8 cellular contexts compared by ENCODE assay signal in the genomic region with DNA sequence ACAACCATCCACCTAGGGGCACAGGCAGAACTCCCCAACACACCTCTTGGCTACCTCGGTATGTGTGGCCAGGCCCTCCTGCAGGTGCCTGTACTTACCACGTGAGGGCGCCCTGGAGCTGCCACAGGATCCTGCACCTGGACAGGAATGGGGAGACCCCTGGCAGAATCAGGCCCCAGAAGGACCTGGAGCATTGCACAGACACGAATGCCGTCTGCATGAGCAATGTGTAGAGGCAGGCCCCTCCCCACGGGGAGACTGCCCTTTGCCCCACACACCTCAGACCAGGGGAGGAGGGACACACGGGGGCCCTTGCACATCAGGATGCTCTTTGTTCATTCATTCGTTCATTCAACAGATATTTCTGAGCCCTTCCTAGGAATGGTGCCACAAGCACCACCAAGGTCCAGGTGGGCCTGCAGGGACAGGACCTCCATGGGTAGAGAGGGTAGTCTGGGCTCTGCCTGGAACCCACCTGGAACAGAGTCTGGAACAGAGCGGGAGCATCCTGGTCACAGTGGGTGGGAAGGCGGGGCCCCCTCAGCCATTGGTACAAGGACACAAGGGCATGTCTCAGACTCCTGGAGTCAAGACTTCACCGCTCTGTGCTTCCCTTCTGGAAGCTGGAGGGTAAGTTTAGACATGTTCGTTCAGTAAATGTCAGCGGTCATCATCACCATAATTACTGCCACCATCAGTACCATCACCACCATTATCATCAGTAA. TPM values are rescaled to one million over a fixed set of nuclear protein-coding genes. Genes with fewer than 3 reads are reported as not detected.
DNase-seq lines count a peak whose midpoint lies in the region; ATAC-seq and TF ChIP-seq lines count a peak whose summit lies in the region.

No MANE protein-coding gene starts in this region.

- peaks cover 7% of the 10 kb centered on the region for H3K4me1 ChIP-seq in Panc1 (ENCODE audit: control insufficient read depth, insufficient read depth, low read length)
- no peaks in the 10 kb centered on the region for H3K4me1 ChIP-seq in right cardiac atrium (ENCODE audit: control insufficient read depth, insufficient read depth, low read length)

- no peak overlapping the region for H3K4me3 Mint-ChIP-seq in activated naive CD4-positive, alpha-beta T cell treated with anti-CD3 and anti-CD28 coated beads for 36 hours

- H3K4me1 Mint-ChIP-seq in activated naive CD4-positive, alpha-beta T cell treated with anti-CD3 and anti-CD28 coated beads for 36 hours (ENCODE audit: low read depth): peaks cover 4% of the 10 kb centered on the region

- BruUV-seq in Panc1 (replicated peaks; lab: Mats Ljungman, UMichigan): no TSS peak

- in situ Hi-C loops in Panc1 (cut with HindIII; ENCODE audit: low pct_unique_long_range_greater_than_20kb, low sequenced_read_pairs): no loop called here

- peaks cover 7% of the 10 kb centered on the region; the same call in 1 of the 2 replicates for H3K9me3 ChIP-seq in AG04450 (ENCODE audit: control insufficient read depth, insufficient read depth, low read length)
- no peaks in the 10 kb centered on the region for H3K9me3 ChIP-seq in Panc1 (ENCODE audit: control insufficient read depth, insufficient read depth, low read depth, low read length)
- H3K9me3 ChIP-seq in right cardiac atrium (ENCODE audit: control insufficient read depth, low read length): no peaks in the 10 kb centered on the region

- DNase-seq in AG04450 (ENCODE audit: low read depth, low spot score): no peak
- DNase-seq in Panc1 (ENCODE audit: low read depth, low spot score): peak; percentile 25
- peak; percentile 76 for DNase-seq in activated naive CD4-positive, alpha-beta T cell treated with anti-CD3 and anti-CD28 coated beads for 36 hours
- DNase-seq in right cardiac atrium: peak in 2 of 3 donors; percentile 8 to 51
- peak in 3 of 4 experiments; percentile 30 to 37 (median 32) for DNase-seq in stimulated activated CD4-positive, alpha-beta T cell treated with anti-CD3 and anti-CD28 coated beads, Interleukin-1b, Interleukin-23, amount 100 ng/mL, for 24 hours (ENCODE audit: low read depth in 4 of 4, low spot score in 1 of 4)

- 53% methylated on average over 13 of the region's 13 CpGs for WGBS in right cardiac atrium

- H3K4me3 ChIP-seq in AG04450 (ENCODE audit: low read depth, low read length): no peak overlapping the region
- H3K4me3 ChIP-seq in Panc1 (ENCODE audit: low read depth in 2 of 2, low read length in 2 of 2): no peak overlapping the region
- H3K4me3 ChIP-seq in right cardiac atrium (ENCODE audit: low read length): no peak overlapping the region

- peak; percentile 73 for TF ChIP-seq CTCF in AG04450 (IDR thresholded peaks at IDR 0.05; ENCODE audit: low read depth, low read length)
- TF ChIP-seq CTCF in GM12874 (IDR thresholded peaks at IDR 0.05; ENCODE audit: insufficient read depth, low read depth, low read length): peak; percentile 96
- peak; percentile 96 for TF ChIP-seq CTCF in Panc1 (IDR thresholded peaks at IDR 0.05)

- H3K27ac ChIP-seq in AG04450 (ENCODE audit: low read depth, low read length) (no peak overlapping the region), Panc1 (ENCODE audit: low read length) (no peak overlapping the region), right cardiac atrium (ENCODE audit: low read length) (no peak overlapping the region)

- POLR2A ChIA-PET in AG04450 (lab: Yijun Ruan, JAX): no interaction called here
- POLR2A ChIA-PET in Panc1 (lab: Charles Lee): no interaction called here

- H3K27me3 ChIP-seq in AG04450 (ENCODE audit: control insufficient read depth, insufficient read depth, low read length) (peaks cover 33% of the 10 kb centered on the region), Panc1 (ENCODE audit: control insufficient read depth, insufficient read depth, low read length) (no peaks in the 10 kb centered on the region), right cardiac atrium (ENCODE audit: control insufficient read depth, insufficient read depth) (no peaks in the 10 kb centered on the region)

- intact Hi-C loops in Panc1 (cut with micrococcal nuclease; ENCODE audit: unreplicated experiment) (no loop called here), right cardiac atrium (cut with DNase I) (loop anchor here in 3 of 4 donors (5.0 to 10.0 kb wide), 2 partner anchors 126 to 129 kb away; no protein-coding TSS in a partner anchor)
- intact Hi-C loops in activated naive CD4-positive, alpha-beta T cell treated with anti-CD3 and anti-CD28 coated beads for 36 hours (cut with micrococcal nuclease): no loop called here

- H3K27ac Mint-ChIP-seq in activated naive CD4-positive, alpha-beta T cell treated with anti-CD3 and anti-CD28 coated beads for 36 hours: no peak overlapping the region

- H3K27me3 Mint-ChIP-seq in activated naive CD4-positive, alpha-beta T cell treated with anti-CD3 and anti-CD28 coated beads for 36 hours (ENCODE audit: low read depth): peaks cover 8% of the 10 kb centered on the region

- peak; percentile 52; the same call in 1 of the 2 replicates for ATAC-seq in Panc1
- no peak for ATAC-seq in right cardiac atrium
- no peak for ATAC-seq in GM21447 (IDR thresholded peaks at IDR 0.05; ENCODE audit: unreplicated experiment)
- ATAC-seq in HG02981 (IDR thresholded peaks at IDR 0.05; ENCODE audit: unreplicated experiment): no peak

- CTCF ChIA-PET in AG04450 (lab: Charles Lee): interaction anchor here (1.1 to 1.6 kb wide), 2 partner anchors 31 to 107 kb away, joined by 3 to 5 read pairs; no protein-coding TSS in a partner anchor
- CTCF ChIA-PET in Panc1 (lab: Charles Lee): no interaction called here
- CTCF ChIA-PET in activated naive CD4-positive, alpha-beta T cell treated with anti-CD3 and anti-CD28 coated beads for 36 hours (lab: Charles Lee): interaction anchor here (0.6 to 1.2 kb wide), 7 partner anchors 10 to 194 kb away, joined by 3 read pairs; no protein-coding TSS in a partner anchor

- H3K36me3 ChIP-seq in Panc1 (ENCODE audit: control insufficient read depth, insufficient read depth, low read length): no peaks in the 10 kb centered on the region

- H3K36me3 Mint-ChIP-seq in activated naive CD4-positive, alpha-beta T cell treated with anti-CD3 and anti-CD28 coated beads for 36 hours (ENCODE audit: low read depth): no peaks in the 10 kb centered on the region

- no peaks in the 10 kb centered on the region for H3K9me3 Mint-ChIP-seq in activated naive CD4-positive, alpha-beta T cell treated with anti-CD3 and anti-CD28 coated beads for 36 hours

RNA-seq across cellular contexts. Expression of a gene that starts 32.3 kb away (rescaled TPM):
- polyA plus RNA-seq in AG04450 (2011; rRNA removed) (22.3 and 22.4 TPM in 2 replicates), right cardiac atrium (15.3 TPM)
- 21.9 and 25.5 TPM in 2 replicates for polyA minus RNA-seq in AG04450 (2011; rRNA and poly(A)+ RNA removed)
- total RNA-seq in Panc1 (2021; ENCODE audit: unreplicated experiment) (43.0 TPM), right cardiac atrium (10 to 100 TPM; 23.0 to 27.6 (median 25.2) TPM)
- 24.9 TPM for polyA plus RNA-seq in Panc1 (2012; ENCODE audit: insufficient read length)
- total RNA-seq in activated naive CD4-positive, alpha-beta T cell treated with anti-CD3 and anti-CD28 coated beads for 36 hours: 10 to 100 TPM; 27.6 to 27.8 TPM

RNA-seq across cellular contexts. Expression of a gene that starts 52.1 kb away (rescaled TPM):
- not detected in 2 replicates for polyA plus RNA-seq in AG04450 (2011; rRNA removed)
- polyA minus RNA-seq in AG04450 (2011; rRNA and poly(A)+ RNA removed): not detected in 2 replicates
- 9.0 TPM for total RNA-seq in Panc1 (2021; ENCODE audit: unreplicated experiment)
- 3.9 TPM for polyA plus RNA-seq in Panc1 (2012; ENCODE audit: insufficient read length)
- not detected for total RNA-seq in activated naive CD4-positive, alpha-beta T cell treated with anti-CD3 and anti-CD28 coated beads for 36 hours
- total RNA-seq in right cardiac atrium: not detected
- not detected for polyA plus RNA-seq in right cardiac atrium

Comparison
In these comparisons a context has a peak if more than half of its experiments do, and no peak if none do; other contexts are left out.
1. intact Hi-C loops: an anchor here in right cardiac atrium (5.0 to 10.0 kb wide); none called in Panc1 and activated naive CD4-positive, alpha-beta T cell treated with anti-CD3 and anti-CD28 coated beads for 36 hours.